Comparison of ENCODE assay signal across 12 cellular contexts in genomic region chr2:189574793-189575475, GRCh38. TPM values are rescaled to one million over a fixed set of nuclear protein-coding genes. Genes with fewer than 3 reads are reported as not detected.
A peak's percentile ranks its signal among the peaks of the same experiment; 100 is the strongest.
DNase-seq lines count a peak whose midpoint lies in the region; ATAC-seq and TF ChIP-seq lines count a peak whose summit lies in the region.
"Had no signal": no experiment of that assay in that cellular context is flagged by ENCODE, and none has a peak within 500 bp of the region (broad histone marks: within the 10 kb centered on the region; RNA-seq: fewer than 3 reads in every experiment).

No MANE protein-coding gene starts in this region.

- no peak overlapping the region for H2AK5ac ChIP-seq in mesendoderm (ENCODE audit: low read length)

- peak overlapping the region; percentile 62 to 66 for H3K27ac ChIP-seq in coronary artery
- peak overlapping the region; percentile 64 to 91 (median 65) for H3K27ac ChIP-seq in right lobe of liver
- H3K27ac ChIP-seq in stomach = peak overlapping the region; percentile 49 to 77 (median 59)
- H3K27ac ChIP-seq in mesendoderm (ENCODE audit: low read depth, low read length) = no peak overlapping the region
- H3K27ac ChIP-seq: foreskin keratinocyte had no signal

- intact Hi-C loops in right lobe of liver (cut with DNase I) = no loop called here
- intact Hi-C loops in stomach (cut with DNase I; ENCODE audit: low total_unique reads) = no loop called here

- ATAC-seq in right lobe of liver = peak; percentile 58 to 76 (median 66)
- ATAC-seq: activated CD8-positive, alpha-beta T cell treated with anti-CD3 and anti-CD28 coated beads for 36 hours; foreskin keratinocyte had no signal

- H3K79me1 ChIP-seq in mesendoderm (ENCODE audit: low read length) = no peaks in the 10 kb centered on the region

- TF ChIP-seq EP300 in stomach (IDR thresholded peaks at IDR 0.05) = no peak

- H3K56ac ChIP-seq in mesendoderm (ENCODE audit: low read length) = no peak overlapping the region

- H3K9me3 ChIP-seq in Loucy (ENCODE audit: insufficient read depth, low read depth, low read length) = no peaks in the 10 kb centered on the region
- H3K9me3 ChIP-seq in right lobe of liver = no peaks in the 10 kb centered on the region
- no peaks in the 10 kb centered on the region for H3K9me3 ChIP-seq in stomach

- no peak overlapping the region for H4K8ac ChIP-seq in mesendoderm (ENCODE audit: low read depth, low read length)

- no peak overlapping the region for H3K18ac ChIP-seq in mesendoderm (ENCODE audit: low read length)

- no peak overlapping the region for H2BK5ac ChIP-seq in mesendoderm (ENCODE audit: low read length)

- no peak overlapping the region for H3K23ac ChIP-seq in mesendoderm (ENCODE audit: low read length)

- TF ChIP-seq CTCF in Loucy (conservative IDR thresholded peaks at IDR 0.05; ENCODE audit: low read length) (no peak), coronary artery (IDR thresholded peaks at IDR 0.05) (no peak), right lobe of liver (IDR thresholded peaks at IDR 0.05) (no peak), stomach (IDR thresholded peaks at IDR 0.05) (no peak)

- WGBS in right lobe of liver (ENCODE audit: insufficient coverage, low coverage, low lambda C conversion rate, missing lambda C conversion rate) = 35% methylated on average over 5 of the region's 5 CpGs
- 49 to 67% (median 63%) methylated on average over 5 of the region's 5 CpGs for WGBS in stomach, 5 donors
- WGBS in mesendoderm (ENCODE audit: extremely low coverage, insufficient coverage, low lambda C conversion rate) = no CpG with 5 or more reads among the region's 5 CpGs

- H3K4me2 ChIP-seq in Loucy (ENCODE audit: low read depth, low read length, poor library complexity, severe bottlenecking) = peak overlapping the region; percentile 93
- no peak overlapping the region for H3K4me2 ChIP-seq in mesendoderm (ENCODE audit: low read length)

- peaks cover 94% of the 10 kb centered on the region for H3K4me1 ChIP-seq in Loucy (ENCODE audit: insufficient read depth, low read length, poor library complexity, severe bottlenecking)
- H3K4me1 ChIP-seq in right lobe of liver = peaks cover 0 to 88% (median 36%) of the 10 kb centered on the region in 4 donors
- H3K4me1 ChIP-seq in stomach = peaks cover 44 to 95% (median 64%) of the 10 kb centered on the region in 4 donors
- H3K4me1 ChIP-seq in mesendoderm (ENCODE audit: control insufficient read depth, low read depth, low read length) = peaks cover 3% of the 10 kb centered on the region

- H4K5ac ChIP-seq in mesendoderm (ENCODE audit: low read length) = no peak overlapping the region

- no peak overlapping the region for H3K4ac ChIP-seq in mesendoderm (ENCODE audit: low read depth, low read length)

- H3K9ac ChIP-seq in Loucy (ENCODE audit: low read depth, low read length, poor library complexity, severe bottlenecking) = peak overlapping the region; percentile 86
- H3K9ac ChIP-seq in mesendoderm (ENCODE audit: low read length) = no peak overlapping the region

- no peak overlapping the region for H2AFZ ChIP-seq in Loucy (ENCODE audit: low read length)

- H3K36me3 ChIP-seq in Loucy (ENCODE audit: insufficient read depth, low read length) (peaks cover 52% of the 10 kb centered on the region; the same call in 1 of the 2 replicates), right lobe of liver (peaks cover 0 to 46% (median 16%) of the 10 kb centered on the region in 4 donors), stomach (peaks cover 6 to 55% (median 47%) of the 10 kb centered on the region in 4 donors), mesendoderm (ENCODE audit: control insufficient read depth, insufficient read depth, low read length) (no peaks in the 10 kb centered on the region)

- peaks cover 87% of the 10 kb centered on the region for H4K20me1 ChIP-seq in Loucy (ENCODE audit: insufficient read depth, low read length, poor library complexity, severe bottlenecking)

- no peak overlapping the region for H2BK15ac ChIP-seq in mesendoderm (replicated peaks; ENCODE audit: low read depth)

- H3F3A ChIP-seq in Loucy (ENCODE audit: low read depth) = no peaks in the 10 kb centered on the region; the same call in 1 of the 2 replicates

- no peak for TF ChIP-seq POLR2A in right lobe of liver (IDR thresholded peaks at IDR 0.05)
- TF ChIP-seq POLR2A in stomach (IDR thresholded peaks at IDR 0.05) = no peak

- no peaks in the 10 kb centered on the region for H3K27me3 ChIP-seq in Loucy (ENCODE audit: insufficient read depth, low read length, poor library complexity, severe bottlenecking)
- no peaks in the 10 kb centered on the region for H3K27me3 ChIP-seq in right lobe of liver
- no peaks in the 10 kb centered on the region for H3K27me3 ChIP-seq in stomach
- H3K27me3 ChIP-seq in mesendoderm (ENCODE audit: insufficient read depth, low read length, poor library complexity) = peaks cover 12% of the 10 kb centered on the region

- peak overlapping the region; percentile 84 for H3K4me3 ChIP-seq in Loucy (ENCODE audit: low read length, poor library complexity, severe bottlenecking)
- peak overlapping the region; percentile 75 for H3K4me3 ChIP-seq in coronary artery
- H3K4me3 ChIP-seq in right lobe of liver = peak overlapping the region in 2 of 3 donors; percentile 7 to 82
- peak overlapping the region in 2 of 4 donors; percentile 21 to 25 for H3K4me3 ChIP-seq in stomach
- no peak overlapping the region for H3K4me3 ChIP-seq in mesendoderm (ENCODE audit: low read length)

- H3K9me2 ChIP-seq in Loucy (replicated peaks; ENCODE audit: low read depth, low read length) = no peaks in the 10 kb centered on the region

- DNase-seq in coronary artery (ENCODE audit: low spot score) (no peak), right lobe of liver (peak in 2 of 3 donors; percentile 18 to 46), stomach (no peak), mesendoderm (no peak), hypothalamus (lab: John Stamatoyannopoulos, UW) (no peak), NCI-H128 (lab: John Stamatoyannopoulos, UW; ENCODE audit: unreplicated experiment) (no peak)
- DNase-seq: activated CD8-positive, alpha-beta T cell treated with anti-CD3 and anti-CD28 coated beads for 36 hours; activated naive CD4-positive, alpha-beta T cell treated with anti-CD3 and anti-CD28 coated beads, Interleukin-2, amount 10 ng/mL, durations not matched to agents 7 days and 5 days; foreskin keratinocyte; left cardiac atrium; stimulated activated CD4-positive, alpha-beta T cell treated with anti-CD3 and anti-CD28 coated beads, Interleukin-4, amount 100 ng/mL, for 4 hours had no signal

- H3K79me2 ChIP-seq in Loucy (ENCODE audit: insufficient read depth, low read length) (peaks cover 92% of the 10 kb centered on the region), mesendoderm (ENCODE audit: control insufficient read depth, insufficient read depth, low read length) (no peaks in the 10 kb centered on the region)

- H2BK120ac ChIP-seq in mesendoderm (ENCODE audit: low read depth, low read length) = no peak overlapping the region

RNA-seq across cellular contexts. Expression of gene SLC40A1, which starts 5.7 kb away (rescaled TPM):
- 100 to 1,000 TPM; 101 to 289 (median 134) TPM for total RNA-seq in right lobe of liver
- total RNA-seq in stomach = 100 to 1,000 TPM in 3 of 5 donors, 10 to 100 TPM in 2; 60.7 to 147 (median 104) TPM
- 10 to 100 TPM; 21.3 to 72.3 (median 65.5) TPM for polyA plus RNA-seq in stomach
- 0.06 TPM for polyA plus RNA-seq in mesendoderm (2013, experiment 1 of 2)
- polyA plus RNA-seq in mesendoderm (2013, experiment 2 of 2) = 0.08 TPM

Comparison
In these comparisons a context has a peak if more than half of its experiments do, and no peak if none do; other contexts are left out.
1. DNase-seq: peak in right lobe of liver (2 of 3); none in coronary artery (single experiment), stomach (single experiment), mesendoderm (single experiment), hypothalamus (0 of 51) and NCI-H128 (single experiment).